In genomic region chr19:2331601-2332246, GRCh38 we compare ENCODE assay signal across 12 cellular contexts. TPM values are rescaled to one million over a fixed set of nuclear protein-coding genes. Genes with fewer than 3 reads are reported as not detected.
DNase-seq lines count a peak whose midpoint lies in the region; ATAC-seq and TF ChIP-seq lines count a peak whose summit lies in the region.
"Had no signal": no experiment of that assay in that cellular context is flagged by ENCODE, and none has a peak within 500 bp of the region (broad histone marks: within the 10 kb centered on the region; RNA-seq: fewer than 3 reads in every experiment).

No MANE protein-coding gene starts in this region.

- no peaks in the 10 kb centered on the region for H3K9me3 ChIP-seq in muscle layer of duodenum (ENCODE audit: control insufficient read depth in 1 of 2, low read length in 2 of 2)

- DNase-seq in natural killer cell (no peak), NCI-H128 (lab: John Stamatoyannopoulos, UW; ENCODE audit: unreplicated experiment) (no peak), SKM-1 (lab: John Stamatoyannopoulos, UW; ENCODE audit: unreplicated experiment) (no peak), amniotic stem cell (lab: John Stamatoyannopoulos, UW) (no peak)
- no peak for DNase-seq in natural killer cell treated with Interleukin-12 subunit alpha and Interleukin-12 subunit beta and Interleukin-15 and Interleukin-18, amount 100 ng/mL, for 72 hours (ENCODE audit: low spot score)
- no peak for DNase-seq in activated T-helper 1 cell treated with anti-CD3 and anti-CD28 coated beads, Interleukin-12 subunit alpha, Interleukin-12 subunit beta, Interleukin-2, Interleukin-4 antibody, amounts not matched to agents 30 ng/mL and 10 ng/mL and 1 ng/mL, durations not matched to agents 14 hours and 24 hours and 36 hours (ENCODE audit: low spot score)
- DNase-seq in central memory CD4-positive, alpha-beta T cell = no peak
- DNase-seq: aorta, foreskin keratinocyte, HFFc6 had no signal

- no peaks in the 10 kb centered on the region for H3K36me3 Mint-ChIP-seq in natural killer cell
- peaks cover 13% of the 10 kb centered on the region for H3K36me3 Mint-ChIP-seq in natural killer cell treated with Interleukin-12 subunit alpha and Interleukin-12 subunit beta and Interleukin-15 and Interleukin-18, amount 100 ng/mL, for 72 hours
- peaks cover 23% of the 10 kb centered on the region for H3K36me3 Mint-ChIP-seq in activated T-helper 1 cell treated with anti-CD3 and anti-CD28 coated beads, Interleukin-12 subunit alpha, Interleukin-12 subunit beta, Interleukin-2, Interleukin-4 antibody, amounts not matched to agents 30 ng/mL and 10 ng/mL and 1 ng/mL, durations not matched to agents 14 hours and 24 hours and 36 hours (ENCODE audit: low read depth)

- peaks cover 16 to 57% of the 10 kb centered on the region in 2 donors for H3K4me1 Mint-ChIP-seq in natural killer cell
- H3K4me1 Mint-ChIP-seq in natural killer cell treated with Interleukin-12 subunit alpha and Interleukin-12 subunit beta and Interleukin-15 and Interleukin-18, amount 100 ng/mL, for 72 hours (ENCODE audit: low read depth in 2 of 2) = peaks cover 33 to 39% of the 10 kb centered on the region in 2 donors
- peaks cover 56% of the 10 kb centered on the region for H3K4me1 Mint-ChIP-seq in activated T-helper 1 cell treated with anti-CD3 and anti-CD28 coated beads, Interleukin-12 subunit alpha, Interleukin-12 subunit beta, Interleukin-2, Interleukin-4 antibody, amounts not matched to agents 30 ng/mL and 10 ng/mL and 1 ng/mL, durations not matched to agents 14 hours and 24 hours and 36 hours (ENCODE audit: low read depth)

- no peaks in the 10 kb centered on the region for H3K27me3 Mint-ChIP-seq in natural killer cell (ENCODE audit: low read depth in 2 of 2)
- H3K27me3 Mint-ChIP-seq in natural killer cell treated with Interleukin-12 subunit alpha and Interleukin-12 subunit beta and Interleukin-15 and Interleukin-18, amount 100 ng/mL, for 72 hours = no peaks in the 10 kb centered on the region
- H3K27me3 Mint-ChIP-seq in activated T-helper 1 cell treated with anti-CD3 and anti-CD28 coated beads, Interleukin-12 subunit alpha, Interleukin-12 subunit beta, Interleukin-2, Interleukin-4 antibody, amounts not matched to agents 30 ng/mL and 10 ng/mL and 1 ng/mL, durations not matched to agents 14 hours and 24 hours and 36 hours (ENCODE audit: insufficient read depth) = no peaks in the 10 kb centered on the region

- ATAC-seq in natural killer cell = no peak
- ATAC-seq in natural killer cell treated with Interleukin-12 subunit alpha and Interleukin-12 subunit beta and Interleukin-15 and Interleukin-18, amount 100 ng/mL, for 72 hours = no peak
- ATAC-seq: foreskin keratinocyte had no signal

- peak overlapping the region in 1 of 2 donors; percentile 29 for H3K27ac Mint-ChIP-seq in natural killer cell
- H3K27ac Mint-ChIP-seq in natural killer cell treated with Interleukin-12 subunit alpha and Interleukin-12 subunit beta and Interleukin-15 and Interleukin-18, amount 100 ng/mL, for 72 hours = peak overlapping the region in 1 of 2 donors; percentile 38
- peak overlapping the region; percentile 89 for H3K27ac Mint-ChIP-seq in activated T-helper 1 cell treated with anti-CD3 and anti-CD28 coated beads, Interleukin-12 subunit alpha, Interleukin-12 subunit beta, Interleukin-2, Interleukin-4 antibody, amounts not matched to agents 30 ng/mL and 10 ng/mL and 1 ng/mL, durations not matched to agents 14 hours and 24 hours and 36 hours
- H3K27ac Mint-ChIP-seq: HFFc6 had no signal

- no peak for TF ChIP-seq CTCF in natural killer cell (IDR thresholded peaks at IDR 0.05)

- H3K4me3 Mint-ChIP-seq in natural killer cell = peak overlapping the region; percentile 13
- H3K4me3 Mint-ChIP-seq in natural killer cell treated with Interleukin-12 subunit alpha and Interleukin-12 subunit beta and Interleukin-15 and Interleukin-18, amount 100 ng/mL, for 72 hours = no peak overlapping the region
- peak overlapping the region; percentile 70 for H3K4me3 Mint-ChIP-seq in activated T-helper 1 cell treated with anti-CD3 and anti-CD28 coated beads, Interleukin-12 subunit alpha, Interleukin-12 subunit beta, Interleukin-2, Interleukin-4 antibody, amounts not matched to agents 30 ng/mL and 10 ng/mL and 1 ng/mL, durations not matched to agents 14 hours and 24 hours and 36 hours
- H3K4me3 Mint-ChIP-seq: HFFc6 had no signal

- peak overlapping the region; percentile 81 for H3K27ac ChIP-seq in muscle layer of duodenum (ENCODE audit: low read length)
- H3K27ac ChIP-seq: foreskin keratinocyte had no signal

- no peaks in the 10 kb centered on the region for H3K9me3 Mint-ChIP-seq in natural killer cell
- H3K9me3 Mint-ChIP-seq in natural killer cell treated with Interleukin-12 subunit alpha and Interleukin-12 subunit beta and Interleukin-15 and Interleukin-18, amount 100 ng/mL, for 72 hours = peaks cover 7% of the 10 kb centered on the region
- H3K9me3 Mint-ChIP-seq in activated T-helper 1 cell treated with anti-CD3 and anti-CD28 coated beads, Interleukin-12 subunit alpha, Interleukin-12 subunit beta, Interleukin-2, Interleukin-4 antibody, amounts not matched to agents 30 ng/mL and 10 ng/mL and 1 ng/mL, durations not matched to agents 14 hours and 24 hours and 36 hours = peaks cover 8% of the 10 kb centered on the region

- H3K27me3 ChIP-seq in muscle layer of duodenum (ENCODE audit: low read depth, low read length) = no peaks in the 10 kb centered on the region
- H3K27me3 ChIP-seq: foreskin keratinocyte had no signal

- intact Hi-C loops in natural killer cell (cut with micrococcal nuclease) = no loop called here
- intact Hi-C loops in activated T-helper 1 cell treated with anti-CD3 and anti-CD28 coated beads, Interleukin-12 subunit alpha, Interleukin-12 subunit beta, Interleukin-2, Interleukin-4 antibody, amounts not matched to agents 30 ng/mL and 10 ng/mL and 1 ng/mL, durations not matched to agents 14 hours and 24 hours and 36 hours (cut with micrococcal nuclease) = no loop called here

- peaks cover 3 to 66% of the 10 kb centered on the region in 2 donors for H3K4me1 ChIP-seq in muscle layer of duodenum (ENCODE audit: control insufficient read depth in 1 of 2, insufficient read depth in 2 of 2, low read length in 2 of 2)
- H3K4me1 ChIP-seq: foreskin keratinocyte had no signal

- no peak overlapping the region for H3K4me3 ChIP-seq in muscle layer of duodenum (ENCODE audit: low read depth in 1 of 2, low read length in 2 of 2)

- no peaks in the 10 kb centered on the region for H3K36me3 ChIP-seq in muscle layer of duodenum (ENCODE audit: control insufficient read depth in 1 of 2, insufficient read depth in 2 of 2, low read length in 2 of 2)

RNA-seq across cellular contexts. Expression of gene SPPL2B, which starts 3.2 kb away (rescaled TPM):
- total RNA-seq in natural killer cell = 10 to 100 TPM; 63.2 to 83.8 (median 79.7) TPM
- 10 to 100 TPM; 41.3 to 97.6 TPM for total RNA-seq in natural killer cell treated with Interleukin-12 subunit alpha and Interleukin-12 subunit beta and Interleukin-15 and Interleukin-18, amount 100 ng/mL, for 72 hours
- total RNA-seq in activated T-helper 1 cell treated with anti-CD3 and anti-CD28 coated beads, Interleukin-12 subunit alpha, Interleukin-12 subunit beta, Interleukin-2, Interleukin-4 antibody, amounts not matched to agents 30 ng/mL and 10 ng/mL and 1 ng/mL, durations not matched to agents 14 hours and 24 hours and 36 hours = 71.2 and 71.4 TPM in 2 replicates

RNA-seq across cellular contexts. Expression of gene LSM7, which starts 3.3 kb away (rescaled TPM):
- 10 to 100 TPM; 52.0 to 80.2 (median 77.4) TPM for total RNA-seq in natural killer cell
- total RNA-seq in natural killer cell treated with Interleukin-12 subunit alpha and Interleukin-12 subunit beta and Interleukin-15 and Interleukin-18, amount 100 ng/mL, for 72 hours = 100 to 1,000 TPM; 111 to 154 TPM
- 180 and 193 TPM in 2 replicates for total RNA-seq in activated T-helper 1 cell treated with anti-CD3 and anti-CD28 coated beads, Interleukin-12 subunit alpha, Interleukin-12 subunit beta, Interleukin-2, Interleukin-4 antibody, amounts not matched to agents 30 ng/mL and 10 ng/mL and 1 ng/mL, durations not matched to agents 14 hours and 24 hours and 36 hours

RNA-seq across cellular contexts. Expression of gene LINGO3, which starts 23.8 kb away (rescaled TPM):
- total RNA-seq in natural killer cell = 1 to 10 TPM in 1 of 3 donors, under 1 TPM in 2; 0.68 to 1.0 (median 0.84) TPM
- under 1 TPM; 0.20 to 0.21 TPM for total RNA-seq in natural killer cell treated with Interleukin-12 subunit alpha and Interleukin-12 subunit beta and Interleukin-15 and Interleukin-18, amount 100 ng/mL, for 72 hours
- total RNA-seq in activated T-helper 1 cell treated with anti-CD3 and anti-CD28 coated beads, Interleukin-12 subunit alpha, Interleukin-12 subunit beta, Interleukin-2, Interleukin-4 antibody, amounts not matched to agents 30 ng/mL and 10 ng/mL and 1 ng/mL, durations not matched to agents 14 hours and 24 hours and 36 hours = 0.18 and 0.24 TPM in 2 replicates
- total RNA-seq: aorta, foreskin keratinocyte, HFFc6, HT1080 had no signal

RNA-seq across cellular contexts. Expression of gene TMPRSS9, which starts 28.3 kb away (rescaled TPM):
- not detected for total RNA-seq in natural killer cell
- total RNA-seq in natural killer cell treated with Interleukin-12 subunit alpha and Interleukin-12 subunit beta and Interleukin-15 and Interleukin-18, amount 100 ng/mL, for 72 hours = not detected
- not detected in 2 replicates for total RNA-seq in activated T-helper 1 cell treated with anti-CD3 and anti-CD28 coated beads, Interleukin-12 subunit alpha, Interleukin-12 subunit beta, Interleukin-2, Interleukin-4 antibody, amounts not matched to agents 30 ng/mL and 10 ng/mL and 1 ng/mL, durations not matched to agents 14 hours and 24 hours and 36 hours
- total RNA-seq: foreskin keratinocyte, HFFc6, HT1080 had no signal

RNA-seq across cellular contexts. Expression of gene PEAK3, which starts 49.7 kb away (rescaled TPM):
- total RNA-seq in natural killer cell = 1 to 10 TPM; 5.7 to 9.5 (median 8.4) TPM
- total RNA-seq in natural killer cell treated with Interleukin-12 subunit alpha and Interleukin-12 subunit beta and Interleukin-15 and Interleukin-18, amount 100 ng/mL, for 72 hours = 1 to 10 TPM; 2.4 to 8.2 TPM
- total RNA-seq in activated T-helper 1 cell treated with anti-CD3 and anti-CD28 coated beads, Interleukin-12 subunit alpha, Interleukin-12 subunit beta, Interleukin-2, Interleukin-4 antibody, amounts not matched to agents 30 ng/mL and 10 ng/mL and 1 ng/mL, durations not matched to agents 14 hours and 24 hours and 36 hours = 0.07 and 0.16 TPM in 2 replicates
- total RNA-seq: foreskin keratinocyte had no signal
